ENCODE assay signal across 22 cellular contexts in genomic region chr9:4423207-4423610, GRCh38.
"Had no signal": no experiment of that assay in that cellular context is flagged by ENCODE, and none has a peak within 500 bp of the region (broad histone marks: within the 10 kb centered on the region; RNA-seq: fewer than 3 reads in every experiment).

No MANE protein-coding gene starts in this region.

- H3K9me3 ChIP-seq: breast epithelium, heart left ventricle, prostate gland, upper lobe of left lung had no signal

- ATAC-seq: activated CD4-positive, alpha-beta T cell treated with anti-CD3 and anti-CD28 coated beads for 36 hours; activated CD8-positive, alpha-beta memory T cell treated with anti-CD3 and anti-CD28 coated beads, Interleukin-2, amount 10 ng/mL, durations not matched to agents 7 days and 5 days; activated naive CD8-positive, alpha-beta T cell treated with anti-CD3 and anti-CD28 coated beads, Interleukin-2, amount 50 U/mL, for 24 hours; heart left ventricle; left ventricle myocardium superior; natural killer cell treated with Interleukin-12 subunit alpha and Interleukin-12 subunit beta and Interleukin-15 and Interleukin-18, amount 100 ng/mL, for 72 hours; right cardiac atrium had no signal

- H3K27ac ChIP-seq: breast epithelium, heart left ventricle, prostate gland, upper lobe of left lung had no signal

- H3K27me3 Mint-ChIP-seq: activated CD4-positive, alpha-beta memory T cell treated with anti-CD3 and anti-CD28 coated beads for 36 hours; activated CD4-positive, alpha-beta T cell treated with anti-CD3 and anti-CD28 coated beads for 36 hours; activated naive CD8-positive, alpha-beta T cell treated with anti-CD3 and anti-CD28 coated beads, Interleukin-2, amount 50 U/mL, for 24 hours; stimulated activated naive CD8-positive, alpha-beta T cell treated with anti-CD3 and anti-CD28 coated beads, Interleukin-15, Interleukin-2, amounts not matched to agents 100 ng/mL and 50 ng/mL, for 24 hours had no signal

- H3K27ac Mint-ChIP-seq: activated CD4-positive, alpha-beta memory T cell treated with anti-CD3 and anti-CD28 coated beads for 36 hours; activated CD4-positive, alpha-beta T cell treated with anti-CD3 and anti-CD28 coated beads for 36 hours; activated CD8-positive, alpha-beta memory T cell treated with anti-CD3 and anti-CD28 coated beads, Interleukin-2, amount 10 ng/mL, durations not matched to agents 7 days and 5 days; activated naive CD4-positive, alpha-beta T cell treated with anti-CD3 and anti-CD28 coated beads for 36 hours; activated naive CD8-positive, alpha-beta T cell treated with anti-CD3 and anti-CD28 coated beads, Interleukin-2, amount 50 U/mL, for 24 hours; activated T-helper 2 cell treated with anti-CD3 and anti-CD28 coated beads, Interferon-gamma antibody, Interleukin-2, Interleukin-4, amounts not matched to agents 10 μg/mL and 5 μg/mL and 100 μg/mL, durations not matched to agents 14 hours and 24 hours and 36 hours; natural killer cell treated with Interleukin-12 subunit alpha and Interleukin-12 subunit beta and Interleukin-15 and Interleukin-18, amount 100 ng/mL, for 72 hours; stimulated activated naive CD8-positive, alpha-beta T cell treated with anti-CD3 and anti-CD28 coated beads, Interleukin-15, Interleukin-2, amounts not matched to agents 100 ng/mL and 50 ng/mL, for 24 hours had no signal

- H3K4me3 Mint-ChIP-seq: activated CD4-positive, alpha-beta memory T cell treated with anti-CD3 and anti-CD28 coated beads for 36 hours; activated CD4-positive, alpha-beta T cell treated with anti-CD3 and anti-CD28 coated beads for 36 hours; activated CD8-positive, alpha-beta memory T cell treated with anti-CD3 and anti-CD28 coated beads, Interleukin-2, amount 10 ng/mL, durations not matched to agents 7 days and 5 days; activated naive CD4-positive, alpha-beta T cell treated with anti-CD3 and anti-CD28 coated beads for 36 hours; activated naive CD8-positive, alpha-beta T cell treated with anti-CD3 and anti-CD28 coated beads, Interleukin-2, amount 50 U/mL, for 24 hours; natural killer cell treated with Interleukin-12 subunit alpha and Interleukin-12 subunit beta and Interleukin-15 and Interleukin-18, amount 100 ng/mL, for 72 hours; stimulated activated naive CD8-positive, alpha-beta T cell treated with anti-CD3 and anti-CD28 coated beads, Interleukin-15, Interleukin-2, amounts not matched to agents 100 ng/mL and 50 ng/mL, for 24 hours had no signal

- H3K36me3 Mint-ChIP-seq: activated CD4-positive, alpha-beta memory T cell treated with anti-CD3 and anti-CD28 coated beads for 36 hours; activated CD8-positive, alpha-beta memory T cell treated with anti-CD3 and anti-CD28 coated beads, Interleukin-2, amount 10 ng/mL, durations not matched to agents 7 days and 5 days; natural killer cell treated with Interleukin-12 subunit alpha and Interleukin-12 subunit beta and Interleukin-15 and Interleukin-18, amount 100 ng/mL, for 72 hours had no signal

- H3K27me3 ChIP-seq: breast epithelium, heart left ventricle, upper lobe of left lung had no signal

- DNase-seq: activated CD4-positive, alpha-beta memory T cell treated with anti-CD3 and anti-CD28 coated beads for 36 hours; activated CD4-positive, alpha-beta T cell treated with anti-CD3 and anti-CD28 coated beads for 36 hours; activated CD8-positive, alpha-beta memory T cell treated with anti-CD3 and anti-CD28 coated beads, Interleukin-2, amount 10 ng/mL, durations not matched to agents 7 days and 5 days; activated naive CD8-positive, alpha-beta T cell treated with anti-CD3 and anti-CD28 coated beads, Interleukin-2, amount 50 U/mL, for 24 hours; activated T-cell treated with anti-CD3 and anti-CD28 coated beads, Interleukin-2, amount 50 U/mL, for 1 hour; aorta; cerebellar nuclear complex; effector memory CD4-positive, alpha-beta T cell; heart left ventricle; kidney; left ventricle myocardium superior; nucleus accumbens; right cardiac atrium; T-helper 1 cell; upper lobe of left lung had no signal

- H3K9me3 Mint-ChIP-seq: activated CD4-positive, alpha-beta memory T cell treated with anti-CD3 and anti-CD28 coated beads for 36 hours; activated naive CD4-positive, alpha-beta T cell treated with anti-CD3 and anti-CD28 coated beads for 36 hours; activated naive CD8-positive, alpha-beta T cell treated with anti-CD3 and anti-CD28 coated beads, Interleukin-2, amount 50 U/mL, for 24 hours; activated T-helper 2 cell treated with anti-CD3 and anti-CD28 coated beads, Interferon-gamma antibody, Interleukin-2, Interleukin-4, amounts not matched to agents 10 μg/mL and 5 μg/mL and 100 μg/mL, durations not matched to agents 14 hours and 24 hours and 36 hours; natural killer cell treated with Interleukin-12 subunit alpha and Interleukin-12 subunit beta and Interleukin-15 and Interleukin-18, amount 100 ng/mL, for 72 hours; stimulated activated naive CD8-positive, alpha-beta T cell treated with anti-CD3 and anti-CD28 coated beads, Interleukin-15, Interleukin-2, amounts not matched to agents 100 ng/mL and 50 ng/mL, for 24 hours had no signal

- H3K36me3 ChIP-seq: breast epithelium, heart left ventricle, prostate gland, upper lobe of left lung had no signal

- H3K4me2 ChIP-seq: smooth muscle cell had no signal

- H3K4me3 ChIP-seq: breast epithelium, heart left ventricle, prostate gland, smooth muscle cell, upper lobe of left lung had no signal

- H3K4me1 ChIP-seq: breast epithelium, prostate gland had no signal
